ENCODE assay signal across 8 cellular contexts in genomic region chr3:38453914-38454178, GRCh38.
A peak's percentile ranks its signal among the peaks of the same experiment; 100 is the strongest.
DNase-seq lines count a peak whose midpoint lies in the region; ATAC-seq and TF ChIP-seq lines count a peak whose summit lies in the region.

No MANE protein-coding gene starts in this region.

- H3K4me3 Mint-ChIP-seq in stimulated activated naive CD8-positive, alpha-beta T cell treated with anti-CD3 and anti-CD28 coated beads, Interleukin-15, amount 100 ng/mL, for 72 hours = peak overlapping the region; percentile 88 to 96

- no peak for ATAC-seq in stimulated activated naive CD8-positive, alpha-beta T cell treated with anti-CD3 and anti-CD28 coated beads, Interleukin-15, amount 100 ng/mL, for 72 hours
- ATAC-seq in GM19455 (IDR thresholded peaks at IDR 0.05; ENCODE audit: unreplicated experiment) (no peak), HG02840 (IDR thresholded peaks at IDR 0.05; ENCODE audit: low FRiP score, unreplicated experiment) (no peak), GM19397 (IDR thresholded peaks at IDR 0.05; ENCODE audit: unreplicated experiment) (no peak)

- TF ChIP-seq CTCF in WI38 (IDR thresholded peaks at IDR 0.05; ENCODE audit: low read depth, low read length) = no peak

- peak overlapping the region; percentile 77 for H3K4me3 ChIP-seq in HAP-1
- H3K4me3 ChIP-seq in WI38 (ENCODE audit: low read depth, low read length) = peak overlapping the region; percentile 73
- H3K4me3 ChIP-seq in iPS-11a (ENCODE audit: low read depth, low read length) = peak overlapping the region; percentile 93

- no peaks in the 10 kb centered on the region for H3K9me3 ChIP-seq in HAP-1

- DNase-seq in HAP-1 (ENCODE audit: low spot score in 2 of 2) (no peak), cerebellar cortex (ENCODE audit: low spot score) (no peak)
- no peak for DNase-seq in stimulated activated naive CD8-positive, alpha-beta T cell treated with anti-CD3 and anti-CD28 coated beads, Interleukin-15, amount 100 ng/mL, for 72 hours

- H3K9me3 Mint-ChIP-seq in stimulated activated naive CD8-positive, alpha-beta T cell treated with anti-CD3 and anti-CD28 coated beads, Interleukin-15, amount 100 ng/mL, for 72 hours = peaks cover 3 to 16% of the 10 kb centered on the region in 2 donors

- peaks cover 24% of the 10 kb centered on the region for H3K4me1 Mint-ChIP-seq in stimulated activated naive CD8-positive, alpha-beta T cell treated with anti-CD3 and anti-CD28 coated beads, Interleukin-15, amount 100 ng/mL, for 72 hours

- H3K27me3 ChIP-seq in HAP-1 (ENCODE audit: low read depth) = no peaks in the 10 kb centered on the region

- peaks cover 5% of the 10 kb centered on the region for H3K4me1 ChIP-seq in HAP-1

- no peak overlapping the region for H3K27ac Mint-ChIP-seq in stimulated activated naive CD8-positive, alpha-beta T cell treated with anti-CD3 and anti-CD28 coated beads, Interleukin-15, amount 100 ng/mL, for 72 hours

- in situ Hi-C loops in HAP-1 (cut with MboI; ENCODE audit: low sequenced_read_pairs) = no loop called here

- H3K27me3 Mint-ChIP-seq in stimulated activated naive CD8-positive, alpha-beta T cell treated with anti-CD3 and anti-CD28 coated beads, Interleukin-15, amount 100 ng/mL, for 72 hours = no peaks in the 10 kb centered on the region

- H3K36me3 ChIP-seq in HAP-1 (replicated peaks) = no peaks in the 10 kb centered on the region
